8 cellular contexts compared by ENCODE assay signal in the genomic region with DNA sequence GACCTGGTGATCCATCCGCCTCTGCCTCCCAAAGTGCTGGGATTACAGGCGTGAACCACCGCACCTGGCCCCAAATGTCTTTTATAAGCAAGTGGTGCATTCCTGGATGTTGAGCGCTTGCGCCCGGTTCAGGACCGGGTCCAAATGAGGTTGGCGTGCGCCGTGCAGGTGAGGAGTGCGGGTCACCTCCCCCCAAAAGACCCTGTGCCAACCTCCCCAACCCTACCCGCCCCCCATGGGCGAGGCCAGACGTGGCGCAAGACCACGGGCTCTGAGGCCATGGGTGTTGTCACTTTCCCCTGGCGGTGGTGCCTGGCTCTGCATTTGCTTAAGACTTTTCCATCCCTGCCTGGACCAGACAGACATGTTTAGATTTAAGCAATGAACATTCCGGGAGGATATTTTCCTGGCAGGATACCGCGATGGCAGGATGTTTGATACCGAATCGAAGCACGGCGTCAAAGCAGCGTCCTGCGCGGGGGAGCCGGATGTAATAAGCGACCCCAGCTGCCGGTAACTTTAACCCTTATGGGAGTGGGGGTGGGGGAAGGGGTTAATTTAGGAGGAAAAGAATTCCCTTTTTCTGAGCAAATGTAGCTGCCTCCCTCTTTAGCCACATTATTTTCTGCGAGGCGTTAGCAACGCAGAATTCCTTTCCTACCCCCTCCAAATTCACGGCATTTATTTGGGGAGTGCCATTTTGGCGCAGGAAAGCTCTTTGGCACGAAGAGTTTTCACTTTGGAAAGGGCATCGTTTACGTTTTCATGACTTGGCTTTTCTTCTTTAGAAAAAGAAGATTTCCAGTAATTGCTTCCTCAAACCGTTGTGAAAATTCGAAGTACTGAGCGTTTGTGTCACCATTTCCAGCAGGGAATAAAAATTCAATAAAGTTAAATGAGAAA. TPM values are rescaled to one million over a fixed set of nuclear protein-coding genes. Genes with fewer than 3 reads are reported as not detected.
DNase-seq lines count a peak whose midpoint lies in the region; ATAC-seq, FAIRE-seq and TF ChIP-seq lines count a peak whose summit lies in the region.

No MANE protein-coding gene starts in this region.

- no peak overlapping the region for H3K9ac ChIP-seq in kidney (ENCODE audit: low read length in 2 of 2)

- peak; percentile 87 for DNase-seq in BE2C
- DNase-seq in NCI-H1417 treated with DMSO at 0.1 percent for 48 hours (lab: John Stamatoyannopoulos, UW) = peak; percentile 15
- DNase-seq in T-helper 22 cell (ENCODE audit: low read depth) = peak; percentile 17
- DNase-seq in cardiac fibroblast (ENCODE audit: low read depth in 2 of 2) = peak; percentile 84 to 90
- DNase-seq in kidney = peak; percentile 81
- DNase-seq in stimulated activated CD4-positive, alpha-beta T cell treated with anti-CD3 and anti-CD28 coated beads, Interleukin-15, amount 100 ng/mL, for 48 hours (ENCODE audit: low read depth in 2 of 2) = peak; percentile 39 to 60

- H3K27me3 ChIP-seq in BE2C = no peaks in the 10 kb centered on the region

- FAIRE-seq in kidney (lab: Jason Lieb, UNC) = no peak

- peaks cover 5% of the 10 kb centered on the region; the same call in 1 of the 2 replicates for H3K36me3 ChIP-seq in BE2C
- H3K36me3 ChIP-seq in kidney (ENCODE audit: control insufficient read depth in 1 of 2, insufficient read depth in 2 of 2, low read length in 2 of 2) = no peaks in the 10 kb centered on the region

- intact Hi-C loops in kidney (cut with DNase I) = no loop called here

- ATAC-seq in GM19035 (IDR thresholded peaks at IDR 0.05; ENCODE audit: unreplicated experiment) (peak; percentile 24), HG02588 (IDR thresholded peaks at IDR 0.05; ENCODE audit: unreplicated experiment) (no peak)

- H3K4me3 ChIP-seq in BE2C (ENCODE audit: low read depth, low read length) = peak overlapping the region; percentile 85
- H3K4me3 ChIP-seq in cardiac fibroblast (replicated peaks in 1 of 2; ENCODE audit: low read depth in 2 of 2, low read length in 2 of 2) = peak overlapping the region; percentile 55 to 71
- no peak overlapping the region for H3K4me3 ChIP-seq in kidney (ENCODE audit: low read length in 2 of 2)

- H3K9me3 ChIP-seq in BE2C = no peaks in the 10 kb centered on the region
- no peaks in the 10 kb centered on the region for H3K9me3 ChIP-seq in kidney (ENCODE audit: control insufficient read depth in 1 of 2, low read length in 2 of 2)

- H3K27ac ChIP-seq in kidney (ENCODE audit: low read depth in 2 of 2, low read length in 2 of 2) = no peak overlapping the region

- H3K4me1 ChIP-seq in BE2C (no peaks in the 10 kb centered on the region), kidney (ENCODE audit: control insufficient read depth in 1 of 2, insufficient read depth in 1 of 2, low read depth in 1 of 2, low read length in 2 of 2) (peaks cover 0 to 5% of the 10 kb centered on the region in 2 donors)

- TF ChIP-seq CTCF in BE2C (IDR thresholded peaks at IDR 0.05; ENCODE audit: low read depth, low read length) = peak; percentile 79
- TF ChIP-seq CTCF in cardiac fibroblast (IDR thresholded peaks at IDR 0.05; ENCODE audit: low read depth, low read length) = peak; percentile 87
- TF ChIP-seq CTCF in kidney (IDR thresholded peaks at IDR 0.05; ENCODE audit: borderline replicate concordance, extremely low read depth, insufficient read depth) = peak; percentile 38

RNA-seq across cellular contexts. Expression of a gene that starts 27.8 kb away (rescaled TPM):
- polyA plus RNA-seq in BE2C (2012; ENCODE audit: insufficient read depth, insufficient read length, low read depth) = 649 TPM
- 137 TPM for total RNA-seq in kidney
- polyA plus RNA-seq in kidney (ENCODE audit: insufficient read depth, low read depth, low replicate concordance) = 85.2 TPM

RNA-seq across cellular contexts. Expression of a gene that starts 42.7 kb away (rescaled TPM):
- polyA plus RNA-seq in BE2C (2012; ENCODE audit: insufficient read depth, insufficient read length, low read depth) = 2.7 TPM
- total RNA-seq in kidney = 6.5 TPM
- 1.3 TPM for polyA plus RNA-seq in kidney (ENCODE audit: insufficient read depth, low read depth, low replicate concordance)

RNA-seq across cellular contexts. Expression of a gene that starts 52.7 kb away (rescaled TPM):
- polyA plus RNA-seq in BE2C (2012; ENCODE audit: insufficient read depth, insufficient read length, low read depth) = 76.0 TPM
- 24.2 TPM for total RNA-seq in kidney
- polyA plus RNA-seq in kidney (ENCODE audit: insufficient read depth, low read depth, low replicate concordance) = 10.9 TPM

Comparison
In these comparisons a context has a peak if more than half of its experiments do, and no peak if none do; other contexts are left out.
1. DNase-seq: peak in every context shown above with its lines; median percentile 87 in BE2C; 87 in cardiac fibroblast; 81 in kidney; 50 in stimulated activated CD4-positive, alpha-beta T cell treated with anti-CD3 and anti-CD28 coated beads, Interleukin-15, amount 100 ng/mL, for 48 hours; 17 in T-helper 22 cell; 15 in NCI-H1417 treated with DMSO at 0.1 percent for 48 hours.
2. H3K4me3 ChIP-seq: peak in BE2C (single experiment) and cardiac fibroblast (2 of 2); none in kidney (0 of 2).
3. Peak in every context shown above with its lines, with median percentiles within 50 percentile points of each other: CTCF ChIP-seq.